In the genomic region with DNA sequence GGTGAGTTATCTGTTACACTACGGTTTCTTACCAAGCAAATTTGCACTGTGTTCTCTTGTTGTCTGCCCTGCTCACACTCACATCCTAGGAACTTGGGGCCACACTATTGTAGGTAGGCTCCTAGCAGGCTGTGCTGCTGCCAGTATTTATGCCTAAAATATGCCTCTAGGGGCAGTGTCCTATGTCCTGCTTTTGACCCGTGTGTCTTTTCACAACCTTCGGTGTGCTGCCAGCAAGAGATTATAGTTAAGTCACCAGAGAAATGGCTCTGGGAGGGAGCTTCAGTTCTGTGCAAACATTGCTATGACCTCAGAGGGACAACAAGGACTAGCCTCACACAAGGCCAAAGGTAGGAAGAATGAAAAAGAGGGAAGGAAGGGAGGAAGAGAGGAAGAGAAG, we compare ENCODE assay signal across 9 cellular contexts. TPM values are rescaled to one million over a fixed set of nuclear protein-coding genes. Genes with fewer than 3 reads are reported as not detected.
DNase-seq lines count a peak whose midpoint lies in the region; ATAC-seq and TF ChIP-seq lines count a peak whose summit lies in the region.
"Had no signal": no experiment of that assay in that cellular context is flagged by ENCODE, and none has a peak within 500 bp of the region (broad histone marks: within the 10 kb centered on the region; RNA-seq: fewer than 3 reads in every experiment).

No MANE protein-coding gene starts in this region.

- peak; percentile 49 to 59 (median 54) for TF ChIP-seq CTCF in right lobe of liver (IDR thresholded peaks at IDR 0.05)
- TF ChIP-seq CTCF in left lung (IDR thresholded peaks at IDR 0.05) = peak in 1 of 2 donors; percentile 12

- H3K27me3 ChIP-seq in right lobe of liver (no peaks in the 10 kb centered on the region), left lung (peaks cover 0 to 10% of the 10 kb centered on the region in 2 donors)
- H3K27me3 ChIP-seq: BLaER1 had no signal

- peaks cover 0 to 14% (median 2%) of the 10 kb centered on the region in 4 donors for H3K4me1 ChIP-seq in right lobe of liver
- no peaks in the 10 kb centered on the region for H3K4me1 ChIP-seq in left lung
- H3K4me1 ChIP-seq: BLaER1 had no signal

- no peak overlapping the region for H3K4me3 ChIP-seq in right lobe of liver
- no peak overlapping the region for H3K4me3 ChIP-seq in left lung
- H3K4me3 ChIP-seq: BLaER1 had no signal

- 19% methylated on average over 3 of the region's 3 CpGs for WGBS in right lobe of liver (ENCODE audit: insufficient coverage, low coverage, low lambda C conversion rate, missing lambda C conversion rate)

- DNase-seq in NCI-H524 (lab: John Stamatoyannopoulos, UW) (peak; percentile 27 to 57), NCI-H524 treated with DMSO at 0.1 percent for 48 hours (lab: John Stamatoyannopoulos, UW) (no peak), SHP77 treated with DMSO at 0.1 percent for 48 hours (lab: John Stamatoyannopoulos, UW) (peak; percentile 5), right lobe of liver (peak in 2 of 3 donors; percentile 35 to 60), NCI-H226 (no peak), left lung (no peak), ureter (ENCODE audit: low spot score) (no peak)

- H3K9me3 ChIP-seq in right lobe of liver (no peaks in the 10 kb centered on the region), left lung (no peaks in the 10 kb centered on the region)
- H3K9me3 ChIP-seq: BLaER1 had no signal

- ATAC-seq in HG02973 (IDR thresholded peaks at IDR 0.05; ENCODE audit: unreplicated experiment) = peak; percentile 92
- ATAC-seq in right lobe of liver = peak; percentile 94 to 96 (median 96)
- no peak for ATAC-seq in left lung

- no peak for TF ChIP-seq POLR2A in right lobe of liver (IDR thresholded peaks at IDR 0.05)

- H3K27ac ChIP-seq in right lobe of liver (peak overlapping the region in 1 of 3 donors; percentile 24), left lung (no peak overlapping the region)
- H3K27ac ChIP-seq: BLaER1 had no signal

- intact Hi-C loops in right lobe of liver (cut with DNase I) (no loop called here), left lung (cut with DNase I) (no loop called here)

- no peaks in the 10 kb centered on the region for H3K36me3 ChIP-seq in right lobe of liver
- H3K36me3 ChIP-seq in left lung = no peaks in the 10 kb centered on the region
- H3K36me3 ChIP-seq: BLaER1 had no signal

RNA-seq across cellular contexts. Expression of a gene that starts 8.9 kb away (rescaled TPM):
- total RNA-seq in right lobe of liver = not detected
- total RNA-seq in left lung = not detected
- not detected for total RNA-seq in ureter

RNA-seq across cellular contexts. Expression of a gene that starts 25.6 kb away (rescaled TPM):
- not detected for total RNA-seq in right lobe of liver
- total RNA-seq in left lung = not detected
- not detected for total RNA-seq in ureter

RNA-seq across cellular contexts. Expression of a gene that starts 28.4 kb away (rescaled TPM):
- total RNA-seq in right lobe of liver (not detected), left lung (not detected), ureter (not detected)

RNA-seq across cellular contexts. Expression of a gene that starts 46.0 kb away (rescaled TPM):
- total RNA-seq in right lobe of liver (not detected), left lung (not detected), ureter (not detected)

Comparison
In these comparisons a context has a peak if more than half of its experiments do, and no peak if none do; other contexts are left out.
1. DNase-seq: peak in NCI-H524 (2 of 2), SHP77 treated with DMSO at 0.1 percent for 48 hours (single experiment) and right lobe of liver (2 of 3); none in NCI-H524 treated with DMSO at 0.1 percent for 48 hours (single experiment), NCI-H226 (single experiment), left lung (0 of 2) and ureter (single experiment).